ENCODE assay signal across 1 cellular context in the genomic region with DNA sequence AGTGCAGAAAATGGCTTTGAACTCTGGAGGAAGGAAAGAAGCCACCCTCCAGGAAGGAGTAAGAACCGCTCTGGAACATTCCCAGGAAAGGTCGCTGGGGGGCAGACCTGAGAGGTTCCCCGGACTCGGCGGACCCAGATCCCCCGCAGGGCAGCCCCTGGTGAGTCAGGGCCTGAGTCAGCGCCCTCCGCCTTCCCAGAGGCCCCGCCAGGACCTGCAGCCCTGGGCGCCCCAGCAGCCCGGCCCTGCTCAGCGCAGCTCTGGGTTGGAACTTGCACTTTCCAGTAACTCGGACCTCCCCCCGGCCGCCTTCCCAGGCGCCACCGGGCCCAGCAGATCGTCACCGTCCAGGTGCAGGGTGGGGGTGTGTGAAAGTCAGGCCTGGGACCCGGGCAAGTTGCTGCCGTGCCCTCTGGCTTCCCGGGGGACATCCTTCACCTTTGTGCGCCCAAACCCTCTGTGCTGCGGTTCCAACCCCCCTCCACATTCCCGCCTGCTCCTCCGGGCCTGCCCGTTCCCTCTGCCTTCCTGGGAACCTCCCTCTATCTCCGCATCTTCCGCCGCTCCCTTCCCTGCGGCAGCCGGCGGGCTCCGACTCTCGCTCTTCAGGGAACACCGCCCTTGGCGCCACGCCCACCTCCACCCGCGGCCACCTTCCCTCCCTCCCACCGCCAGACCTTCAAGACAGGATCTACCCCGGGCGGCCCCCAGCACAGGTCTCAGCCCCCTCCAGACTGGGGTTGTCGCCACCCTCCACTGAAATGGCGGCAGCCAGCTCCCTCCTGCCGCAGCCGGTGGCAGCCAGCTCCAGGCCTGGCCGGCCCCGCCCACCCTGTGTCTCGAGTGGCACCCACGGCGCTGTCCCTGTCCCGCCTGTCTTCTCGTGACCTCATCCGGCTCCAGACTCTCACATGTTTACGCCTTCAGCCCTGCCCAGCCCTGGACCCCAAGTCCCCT.
TF ChIP-seq lines count a peak whose summit lies in the region.

No MANE protein-coding gene starts in this region.

TF ChIP-seq in IMR-90, 13 proteins besides CTCF, POLR2A, EP300 and RAD21:
- TF ChIP-seq, protein P1, sequence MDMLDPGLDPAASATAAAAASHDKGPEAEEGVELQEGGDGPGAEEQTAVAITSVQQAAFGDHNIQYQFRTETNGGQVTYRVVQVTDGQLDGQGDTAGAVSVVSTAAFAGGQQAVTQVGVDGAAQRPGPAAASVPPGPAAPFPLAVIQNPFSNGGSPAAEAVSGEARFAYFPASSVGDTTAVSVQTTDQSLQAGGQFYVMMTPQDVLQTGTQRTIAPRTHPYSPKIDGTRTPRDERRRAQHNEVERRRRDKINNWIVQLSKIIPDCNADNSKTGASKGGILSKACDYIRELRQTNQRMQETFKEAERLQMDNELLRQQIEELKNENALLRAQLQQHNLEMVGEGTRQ (IDR thresholded peaks at IDR 0.05; ENCODE audit: low read depth, low read length) = no peak
- peak; percentile 46; the same call in 1 of the 2 replicates for TF ChIP-seq MAFK (IDR thresholded peaks at IDR 0.05; ENCODE audit: low read depth, low read length)
- no peak for TF ChIP-seq CEBPB (IDR thresholded peaks at IDR 0.05; ENCODE audit: low read depth, low read length)
- TF ChIP-seq BHLHE40 (IDR thresholded peaks at IDR 0.05; ENCODE audit: low read depth, low read length) = 0 out of 2 replicates have a peak, but pooled peaks have one; percentile 45
- no peak for TF ChIP-seq RFX5 (IDR thresholded peaks at IDR 0.05; ENCODE audit: low read depth, low read length)
- TF ChIP-seq MXI1 (IDR thresholded peaks at IDR 0.05; ENCODE audit: borderline replicate concordance, low read depth, low read length) = 0 out of 2 replicates have a peak, but pooled peaks have one; percentile 13
- TF ChIP-seq CHD1 (IDR thresholded peaks at IDR 0.05; ENCODE audit: low read depth, low read length) = no peak
- peak; percentile 93 for TF ChIP-seq MAZ (IDR thresholded peaks at IDR 0.05; ENCODE audit: borderline replicate concordance, low read depth, low read length)
- TF ChIP-seq NFE2L2 (IDR thresholded peaks at IDR 0.05; ENCODE audit: low read depth, low read length) = no peak
- peak; percentile 81 for TF ChIP-seq SMC3 (IDR thresholded peaks at IDR 0.05; ENCODE audit: low read depth, low read length)
- TF ChIP-seq RCOR1 (IDR thresholded peaks at IDR 0.05; ENCODE audit: insufficient replicate concordance, low read length) = peak; percentile 49
- TF ChIP-seq, protein P2, sequence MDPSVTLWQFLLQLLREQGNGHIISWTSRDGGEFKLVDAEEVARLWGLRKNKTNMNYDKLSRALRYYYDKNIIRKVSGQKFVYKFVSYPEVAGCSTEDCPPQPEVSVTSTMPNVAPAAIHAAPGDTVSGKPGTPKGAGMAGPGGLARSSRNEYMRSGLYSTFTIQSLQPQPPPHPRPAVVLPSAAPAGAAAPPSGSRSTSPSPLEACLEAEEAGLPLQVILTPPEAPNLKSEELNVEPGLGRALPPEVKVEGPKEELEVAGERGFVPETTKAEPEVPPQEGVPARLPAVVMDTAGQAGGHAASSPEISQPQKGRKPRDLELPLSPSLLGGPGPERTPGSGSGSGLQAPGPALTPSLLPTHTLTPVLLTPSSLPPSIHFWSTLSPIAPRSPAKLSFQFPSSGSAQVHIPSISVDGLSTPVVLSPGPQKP (IDR thresholded peaks at IDR 0.05; ENCODE audit: borderline replicate concordance, low read depth, low read length) = no peak
- TF ChIP-seq FOS (IDR thresholded peaks at IDR 0.05; ENCODE audit: low read depth, low read length) = peak; percentile 93
